Comparison of ENCODE assay signal across 18 cellular contexts in the genomic region with DNA sequence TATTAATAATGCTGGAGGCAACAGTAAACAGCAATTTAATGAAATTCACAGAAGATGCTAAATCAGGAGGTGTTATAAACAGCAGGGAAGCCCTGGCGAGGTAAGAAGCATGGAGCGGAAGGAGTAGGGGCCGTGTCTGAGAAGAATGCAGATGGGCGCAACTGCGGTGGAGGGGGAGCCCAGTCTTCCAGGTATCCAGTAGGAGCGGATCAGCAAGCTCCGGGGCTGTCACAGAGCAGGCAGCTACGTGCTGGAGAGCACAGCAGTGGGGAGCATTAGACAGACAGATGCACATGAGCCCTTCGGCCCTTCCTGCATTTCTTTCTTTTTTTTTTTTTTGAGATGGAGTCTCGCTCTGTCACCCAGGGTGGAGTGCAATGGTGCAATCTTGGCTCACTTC.
A peak's percentile ranks its signal among the peaks of the same experiment; 100 is the strongest.
DNase-seq lines count a peak whose midpoint lies in the region; ATAC-seq and TF ChIP-seq lines count a peak whose summit lies in the region.
"Had no signal": no experiment of that assay in that cellular context is flagged by ENCODE, and none has a peak within 500 bp of the region (broad histone marks: within the 10 kb centered on the region; RNA-seq: fewer than 3 reads in every experiment).

No MANE protein-coding gene starts in this region.

- DNase-seq in ELF-1 (ENCODE audit: low read depth, low spot score) (peak; percentile 21), WTC11 (ENCODE audit: low spot score) (no peak), GF-D8 (lab: John Stamatoyannopoulos, UW) (no peak), MM.1S (no peak)
- DNase-seq: CD4-positive, alpha-beta memory T cell; DMS79 treated with DMSO at 0.1 percent for 48 hours; KBM-7; NCI-H1048; NCI-H1436 treated with DMSO at 0.1 percent for 48 hours; NCI-H2029 treated with DMSO at 0.1 percent for 48 hours; NCI-H510A treated with DMSO at 0.1 percent for 48 hours; SHP77 treated with DMSO at 0.1 percent for 48 hours had no signal

- no peaks in the 10 kb centered on the region; the same call in 1 of the 2 replicates for H3K27me3 Mint-ChIP-seq in WTC11 (ENCODE audit: low read depth)

- H3K79me2 ChIP-seq in MM.1S (ENCODE audit: low read length): peaks cover 92% of the 10 kb centered on the region

- CTCF ChIA-PET in WTC11 (lab: Charles Lee): interaction anchor here (1.3 to 1.4 kb wide), 2 partner anchors 122 to 299 kb away, joined by 3 to 5 read pairs; no protein-coding TSS in a partner anchor

- no peaks in the 10 kb centered on the region for H3K36me3 Mint-ChIP-seq in WTC11
- H3K36me3 Mint-ChIP-seq: CD4-positive, alpha-beta memory T cell had no signal

- no peak overlapping the region for H3K4me3 Mint-ChIP-seq in WTC11

- POLR2A ChIA-PET in WTC11 (lab: Charles Lee): no interaction called here

- ATAC-seq in WTC11: peak; percentile 62
- ATAC-seq in HG03108 (IDR thresholded peaks at IDR 0.05; ENCODE audit: unreplicated experiment): no peak
- ATAC-seq: Panc1 had no signal

- H3K9me3 ChIP-seq in BLaER1 treated with 17β-estradiol and CSF1 and Interleukin-3, amounts not matched to agents 10 nM and 100 nM (replicated peaks in 1 of 11): peaks cover 0 to 11% (median 0%) of the 10 kb centered on the region in 11 experiments; a peak in 5 of 22 replicates
- H3K9me3 ChIP-seq in neutrophil: no peaks in the 10 kb centered on the region
- H3K9me3 ChIP-seq in MM.1S (replicated peaks; ENCODE audit: insufficient read depth, low read length): no peaks in the 10 kb centered on the region
- H3K9me3 ChIP-seq: HAP-1 had no signal

- H3K9me2 ChIP-seq in MM.1S (replicated peaks; ENCODE audit: insufficient read depth, low read length): no peaks in the 10 kb centered on the region

- H3K9me3 Mint-ChIP-seq in WTC11: no peaks in the 10 kb centered on the region

- peak overlapping the region; percentile 88 to 99 (median 95) for H3K4me2 ChIP-seq in BLaER1 treated with 17β-estradiol and CSF1 and Interleukin-3, amounts not matched to agents 10 nM and 100 nM
- no peak overlapping the region for H3K4me2 ChIP-seq in MM.1S (ENCODE audit: low read depth, low read length)

- no peak overlapping the region for H3K4me3 ChIP-seq in BLaER1 treated with 17β-estradiol and CSF1 and Interleukin-3, amounts not matched to agents 10 nM and 100 nM
- no peak overlapping the region for H3K4me3 ChIP-seq in neutrophil (ENCODE audit: low read depth in 1 of 2, low read length in 1 of 2)
- H3K4me3 ChIP-seq in MM.1S (ENCODE audit: low read length): no peak overlapping the region
- H3K4me3 ChIP-seq: GM12878, HAP-1 had no signal

- H3K9ac ChIP-seq in BLaER1 treated with 17β-estradiol and CSF1 and Interleukin-3, amounts not matched to agents 10 nM and 100 nM: no peak overlapping the region
- H3K9ac ChIP-seq in MM.1S (ENCODE audit: low read length): no peak overlapping the region

- no peak overlapping the region; a peak in 1 of 22 replicates for H3K27ac ChIP-seq in BLaER1 treated with 17β-estradiol and CSF1 and Interleukin-3, amounts not matched to agents 10 nM and 100 nM
- peak overlapping the region; percentile 50 for H3K27ac ChIP-seq in neutrophil
- H3K27ac ChIP-seq in MM.1S (ENCODE audit: low read length): no peak overlapping the region

- peaks cover 0 to 7% (median 0%) of the 10 kb centered on the region in 11 experiments; a peak in 1 of 22 replicates for H3K36me3 ChIP-seq in BLaER1 treated with 17β-estradiol and CSF1 and Interleukin-3, amounts not matched to agents 10 nM and 100 nM
- H3K36me3 ChIP-seq in neutrophil (no peaks in the 10 kb centered on the region), MM.1S (replicated peaks; ENCODE audit: insufficient read depth, low read length) (no peaks in the 10 kb centered on the region)
- H3K36me3 ChIP-seq: HAP-1 had no signal

- no peak overlapping the region for H3K27ac Mint-ChIP-seq in WTC11

- TF ChIP-seq CTCF in WTC11 (IDR thresholded peaks at IDR 0.05): no peak
- no peak for TF ChIP-seq CTCF in neutrophil (IDR thresholded peaks at IDR 0.05)
- TF ChIP-seq CTCF in MM.1S (IDR thresholded peaks at IDR 0.05; ENCODE audit: low read length): no peak

- peaks cover 78 to 99% (median 93%) of the 10 kb centered on the region in 10 experiments for H3K4me1 ChIP-seq in BLaER1 treated with 17β-estradiol and CSF1 and Interleukin-3, amounts not matched to agents 10 nM and 100 nM
- H3K4me1 ChIP-seq in neutrophil (ENCODE audit: control insufficient read depth in 1 of 2, insufficient read depth in 1 of 2, low read depth in 1 of 2, low read length in 1 of 2): peaks cover 57 to 88% of the 10 kb centered on the region in 2 experiments
- H3K4me1 ChIP-seq in MM.1S (ENCODE audit: low read length): peaks cover 72% of the 10 kb centered on the region
- H3K4me1 ChIP-seq: HAP-1 had no signal

- peaks cover 21% of the 10 kb centered on the region for H3F3A ChIP-seq in MM.1S (ENCODE audit: insufficient read depth, low read length)

- H3K4me1 Mint-ChIP-seq in WTC11: peaks cover 20% of the 10 kb centered on the region

- no peak overlapping the region for H2AFZ ChIP-seq in MM.1S (ENCODE audit: low read length)

- H3K27me3 ChIP-seq in BLaER1 treated with 17β-estradiol and CSF1 and Interleukin-3, amounts not matched to agents 10 nM and 100 nM: peaks cover 0 to 59% (median 31%) of the 10 kb centered on the region in 11 experiments; a peak in 15 of 22 replicates
- H3K27me3 ChIP-seq in neutrophil (no peaks in the 10 kb centered on the region), MM.1S (replicated peaks; ENCODE audit: insufficient read depth, low read length) (no peaks in the 10 kb centered on the region)

- H4K20me1 ChIP-seq in BLaER1 treated with 17β-estradiol and CSF1 and Interleukin-3, amounts not matched to agents 10 nM and 100 nM: peaks cover 20 to 95% (median 73%) of the 10 kb centered on the region in 11 experiments; a peak in 20 of 22 replicates
- H4K20me1 ChIP-seq in MM.1S (ENCODE audit: insufficient read depth, low read length): no peaks in the 10 kb centered on the region

TF ChIP-seq in WTC11, 78 proteins besides CTCF, POLR2A, EP300 and RAD21:
- TF ChIP-seq FOXP1 (CRISPR knock-in tag; IDR thresholded peaks at IDR 0.05; ENCODE audit: borderline replicate concordance) (no peak), FOXK1 (CRISPR knock-in tag; IDR thresholded peaks at IDR 0.05) (no peak), GABPB1 (CRISPR knock-in tag; IDR thresholded peaks at IDR 0.05) (no peak)
- TF ChIP-seq, protein P1, sequence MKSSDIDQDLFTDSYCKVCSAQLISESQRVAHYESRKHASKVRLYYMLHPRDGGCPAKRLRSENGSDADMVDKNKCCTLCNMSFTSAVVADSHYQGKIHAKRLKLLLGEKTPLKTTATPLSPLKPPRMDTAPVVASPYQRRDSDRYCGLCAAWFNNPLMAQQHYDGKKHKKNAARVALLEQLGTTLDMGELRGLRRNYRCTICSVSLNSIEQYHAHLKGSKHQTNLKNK (CRISPR knock-in tag; IDR thresholded peaks at IDR 0.05): no peak
- TF ChIP-seq, protein P2, sequence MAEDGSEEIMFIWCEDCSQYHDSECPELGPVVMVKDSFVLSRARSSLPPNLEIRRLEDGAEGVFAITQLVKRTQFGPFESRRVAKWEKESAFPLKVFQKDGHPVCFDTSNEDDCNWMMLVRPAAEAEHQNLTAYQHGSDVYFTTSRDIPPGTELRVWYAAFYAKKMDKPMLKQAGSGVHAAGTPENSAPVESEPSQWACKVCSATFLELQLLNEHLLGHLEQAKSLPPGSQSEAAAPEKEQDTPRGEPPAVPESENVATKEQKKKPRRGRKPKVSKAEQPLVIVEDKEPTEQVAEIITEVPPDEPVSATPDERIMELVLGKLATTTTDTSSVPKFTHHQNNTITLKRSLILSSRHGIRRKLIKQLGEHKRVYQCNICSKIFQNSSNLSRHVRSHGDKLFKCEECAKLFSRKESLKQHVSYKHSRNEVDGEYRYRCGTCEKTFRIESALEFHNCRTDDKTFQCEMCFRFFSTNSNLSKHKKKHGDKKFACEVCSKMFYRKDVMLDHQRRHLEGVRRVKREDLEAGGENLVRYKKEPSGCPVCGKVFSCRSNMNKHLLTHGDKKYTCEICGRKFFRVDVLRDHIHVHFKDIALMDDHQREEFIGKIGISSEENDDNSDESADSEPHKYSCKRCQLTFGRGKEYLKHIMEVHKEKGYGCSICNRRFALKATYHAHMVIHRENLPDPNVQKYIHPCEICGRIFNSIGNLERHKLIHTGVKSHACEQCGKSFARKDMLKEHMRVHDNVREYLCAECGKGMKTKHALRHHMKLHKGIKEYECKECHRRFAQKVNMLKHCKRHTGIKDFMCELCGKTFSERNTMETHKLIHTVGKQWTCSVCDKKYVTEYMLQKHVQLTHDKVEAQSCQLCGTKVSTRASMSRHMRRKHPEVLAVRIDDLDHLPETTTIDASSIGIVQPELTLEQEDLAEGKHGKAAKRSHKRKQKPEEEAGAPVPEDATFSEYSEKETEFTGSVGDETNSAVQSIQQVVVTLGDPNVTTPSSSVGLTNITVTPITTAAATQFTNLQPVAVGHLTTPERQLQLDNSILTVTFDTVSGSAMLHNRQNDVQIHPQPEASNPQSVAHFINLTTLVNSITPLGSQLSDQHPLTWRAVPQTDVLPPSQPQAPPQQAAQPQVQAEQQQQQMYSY (CRISPR knock-in tag; IDR thresholded peaks at IDR 0.05): peak; percentile 17; the same call in 1 of the 2 replicates
